Comparison of ENCODE assay signal across 8 cellular contexts in genomic region chr1:84303154-84303830, GRCh38. TPM values are rescaled to one million over a fixed set of nuclear protein-coding genes. Genes with fewer than 3 reads are reported as not detected.
DNase-seq lines count a peak whose midpoint lies in the region; ATAC-seq and TF ChIP-seq lines count a peak whose summit lies in the region.

No MANE protein-coding gene starts in this region.

- H3K27ac ChIP-seq in upper lobe of right lung = peak overlapping the region; percentile 70

- TF ChIP-seq CTCF in HFFc6 (IDR thresholded peaks at IDR 0.05) = no peak
- no peak for TF ChIP-seq CTCF in upper lobe of right lung (IDR thresholded peaks at IDR 0.05)
- TF ChIP-seq CTCF in GM20000 (IDR thresholded peaks at IDR 0.05; ENCODE audit: extremely low read depth, missing control alignments) = no peak

- H3K9me3 Mint-ChIP-seq in HFFc6 = no peaks in the 10 kb centered on the region
- peaks cover 11% of the 10 kb centered on the region for H3K9me3 Mint-ChIP-seq in activated naive CD8-positive, alpha-beta T cell treated with anti-CD3 and anti-CD28 coated beads for 36 hours
- peaks cover 7% of the 10 kb centered on the region for H3K9me3 Mint-ChIP-seq in memory B cell

- no peaks in the 10 kb centered on the region for H3K36me3 Mint-ChIP-seq in HFFc6 (ENCODE audit: low read depth)
- H3K36me3 Mint-ChIP-seq in activated naive CD8-positive, alpha-beta T cell treated with anti-CD3 and anti-CD28 coated beads for 36 hours = peaks cover 10% of the 10 kb centered on the region
- peaks cover 11% of the 10 kb centered on the region for H3K36me3 Mint-ChIP-seq in memory B cell

- H3K27ac Mint-ChIP-seq in HFFc6 (peak overlapping the region; percentile 64), memory B cell (peak overlapping the region; percentile 3)
- H3K27ac Mint-ChIP-seq in activated naive CD8-positive, alpha-beta T cell treated with anti-CD3 and anti-CD28 coated beads for 36 hours = peak overlapping the region; percentile 55

- no peak for TF ChIP-seq POLR2A in erythroblast (IDR thresholded peaks at IDR 0.05; ENCODE audit: low read length)

- peaks cover 54% of the 10 kb centered on the region for H3K4me1 Mint-ChIP-seq in HFFc6 (ENCODE audit: low read depth)
- peaks cover 44% of the 10 kb centered on the region for H3K4me1 Mint-ChIP-seq in activated naive CD8-positive, alpha-beta T cell treated with anti-CD3 and anti-CD28 coated beads for 36 hours
- peaks cover 19% of the 10 kb centered on the region for H3K4me1 Mint-ChIP-seq in memory B cell

- no peaks in the 10 kb centered on the region for H3K9me3 ChIP-seq in upper lobe of right lung

- H3K27me3 Mint-ChIP-seq in HFFc6 (ENCODE audit: insufficient read depth) (no peaks in the 10 kb centered on the region), memory B cell (peaks cover 3% of the 10 kb centered on the region)
- H3K27me3 Mint-ChIP-seq in activated naive CD8-positive, alpha-beta T cell treated with anti-CD3 and anti-CD28 coated beads for 36 hours = no peaks in the 10 kb centered on the region

- H3K27me3 ChIP-seq in upper lobe of right lung = no peaks in the 10 kb centered on the region

- peak overlapping the region; percentile 39 for H3K4me3 ChIP-seq in upper lobe of right lung

- no peak for ATAC-seq in memory B cell (ENCODE audit: low read depth)
- ATAC-seq in upper lobe of right lung = no peak

- H3K36me3 ChIP-seq in upper lobe of right lung = no peaks in the 10 kb centered on the region

- intact Hi-C loops in upper lobe of right lung (cut with DNase I) = no loop called here

- peaks cover 34% of the 10 kb centered on the region for H3K4me1 ChIP-seq in upper lobe of right lung

- peak; percentile 48 for DNase-seq in Ammon's horn (ENCODE audit: low spot score)
- no peak for DNase-seq in HFFc6
- no peak for DNase-seq in activated naive CD8-positive, alpha-beta T cell treated with anti-CD3 and anti-CD28 coated beads for 36 hours
- no peak for DNase-seq in memory B cell (ENCODE audit: low spot score in 2 of 2)
- no peak for DNase-seq in upper lobe of right lung
- DNase-seq in erythroblast (lab: John Stamatoyannopoulos, UW) = no peak
- DNase-seq in activated CD4-positive, alpha-beta T cell treated with anti-CD3 and anti-CD28 coated beads, Interleukin-2, amount 50 U/mL, for 48 hours = no peak
- no peak for DNase-seq in GM20000 (ENCODE audit: low spot score)

- peak overlapping the region; percentile 85 for H3K4me3 Mint-ChIP-seq in HFFc6
- H3K4me3 Mint-ChIP-seq in activated naive CD8-positive, alpha-beta T cell treated with anti-CD3 and anti-CD28 coated beads for 36 hours = peak overlapping the region; percentile 80
- H3K4me3 Mint-ChIP-seq in memory B cell = peak overlapping the region; percentile 67

RNA-seq across cellular contexts. Expression of gene SAMD13, which starts 1.8 kb away (rescaled TPM):
- 1 to 10 TPM in 1 of 6 experiments, under 1 TPM in 5; 0.36 to 1.1 (median 0.45) TPM for total RNA-seq in HFFc6 (2021; fragmentation: NEBNext Ultra II Directional; extraction: Animal tissue kit (Norgen Biotek cat#: 25700))
- total RNA-seq in activated naive CD8-positive, alpha-beta T cell treated with anti-CD3 and anti-CD28 coated beads for 36 hours = 1 to 10 TPM in 1 of 2 experiments, under 1 TPM in 1; 0.84 to 1.1 TPM
- total RNA-seq in upper lobe of right lung = 1.6 TPM

Comparison
In these comparisons a context has a peak if more than half of its experiments do, and no peak if none do; other contexts are left out.
1. H3K27ac Mint-ChIP-seq: peak in every context shown above with its lines; median percentile 64 in HFFc6; 55 in activated naive CD8-positive, alpha-beta T cell treated with anti-CD3 and anti-CD28 coated beads for 36 hours; 3 in memory B cell.